ENCODE assay signal across 9 cellular contexts in genomic region chr9:110638381-110638954, GRCh38. TPM values are rescaled to one million over a fixed set of nuclear protein-coding genes. Genes with fewer than 3 reads are reported as not detected.
DNase-seq lines count a peak whose midpoint lies in the region; ATAC-seq, FAIRE-seq and TF ChIP-seq lines count a peak whose summit lies in the region.
"Had no signal": no experiment of that assay in that cellular context is flagged by ENCODE, and none has a peak within 500 bp of the region (broad histone marks: within the 10 kb centered on the region; RNA-seq: fewer than 3 reads in every experiment).

No MANE protein-coding gene starts in this region.

- H3K4me3 ChIP-seq in mucosa of descending colon = no peak overlapping the region

- no peak overlapping the region for H3K27ac ChIP-seq in H9 (ENCODE audit: insufficient read length, low read depth, low read length)

- peaks cover 0 to 22% (median 2%) of the 10 kb centered on the region in 3 experiments; a peak in 6 of 7 replicates for H3K36me3 Mint-ChIP-seq in H9 (ENCODE audit: insufficient read depth in 1 of 3, low read depth in 3 of 3)

- H3K79me2 ChIP-seq in H9 (ENCODE audit: insufficient read depth, low read length) = no peaks in the 10 kb centered on the region

- intact Hi-C loops in mucosa of descending colon (cut with DNase I, micrococcal nuclease) = loop anchor here (5.0 kb wide), 2 partner anchors 659 to 664 kb away; no protein-coding TSS in a partner anchor

- peak; percentile 100 for FAIRE-seq in A204.1 (lab: Jason Lieb, UNC)
- peak; percentile 67 for FAIRE-seq in TTC549 (lab: Jason Lieb, UNC)
- peak; percentile 97 for FAIRE-seq in islet of Langerhans (lab: Jason Lieb, UNC)

- no peak overlapping the region for H2BK20ac ChIP-seq in H9 (ENCODE audit: low read depth, low read length, poor library complexity, severe bottlenecking)

- H3K27me3 Mint-ChIP-seq in H9 (ENCODE audit: low read depth) = no peaks in the 10 kb centered on the region

- no peaks in the 10 kb centered on the region for H3K23me2 ChIP-seq in H9 (ENCODE audit: insufficient read length, low read depth, low read length, poor library complexity, severe bottlenecking)

- no peak overlapping the region for H2BK5ac ChIP-seq in H9 (ENCODE audit: insufficient read length, low read length)

- no peak overlapping the region for H3K27ac Mint-ChIP-seq in H9

- H2AFZ ChIP-seq in H9 (ENCODE audit: low read length) = no peak overlapping the region

- H3K4me3 Mint-ChIP-seq in H9 = no peak overlapping the region

- H2BK12ac ChIP-seq in H9 (ENCODE audit: insufficient read length, low read depth, low read length) = no peak overlapping the region

- H3K4me1 ChIP-seq in H9 (ENCODE audit: insufficient read depth, low read length) (no peaks in the 10 kb centered on the region), mucosa of descending colon (ENCODE audit: low read depth) (no peaks in the 10 kb centered on the region)

- DNase-seq in H9 = no peak
- no peak for DNase-seq in mucosa of descending colon
- no peak for DNase-seq in left lobe of liver (ENCODE audit: low spot score)
- DNase-seq: stimulated activated CD4-positive, alpha-beta T cell treated with anti-CD3 and anti-CD28 coated beads, Interleukin-2, amount 100 ng/mL, for 24 hours had no signal

- no peaks in the 10 kb centered on the region for H4K20me1 ChIP-seq in H9 (ENCODE audit: control insufficient read depth, insufficient read depth, insufficient read length)

- H3K23ac ChIP-seq in H9 (ENCODE audit: insufficient read length, low read depth, low read length) = no peak overlapping the region

- no peak overlapping the region for H3K18ac ChIP-seq in H9 (ENCODE audit: insufficient read length, low read depth, low read length)

- H3K4ac ChIP-seq in H9 (ENCODE audit: low read depth, low read length) = no peak overlapping the region

- ATAC-seq in GM21515 (IDR thresholded peaks at IDR 0.05; ENCODE audit: unreplicated experiment) (no peak), mucosa of descending colon (no peak), left lobe of liver (no peak), HG03196 (IDR thresholded peaks at IDR 0.05; ENCODE audit: unreplicated experiment) (no peak)

- no peak overlapping the region for H4K8ac ChIP-seq in H9 (replicated peaks; ENCODE audit: insufficient read length, low read depth, low read length)

- H3K27me3 ChIP-seq in H9 (ENCODE audit: insufficient read depth, low read length) = no peaks in the 10 kb centered on the region

- H4K5ac ChIP-seq in H9 (ENCODE audit: insufficient read length, low read depth, low read length) = no peak overlapping the region

- no peak overlapping the region for H2BK15ac ChIP-seq in H9 (ENCODE audit: low read depth, low read length)

- H3K79me1 ChIP-seq in H9 (ENCODE audit: insufficient read depth, low read depth, low read length, poor library complexity, severe bottlenecking) = no peaks in the 10 kb centered on the region

- H3K9me3 ChIP-seq in H9 (ENCODE audit: control insufficient read depth, low read depth, low read length) (no peaks in the 10 kb centered on the region), mucosa of descending colon (peaks cover 14% of the 10 kb centered on the region)

- no CpG with 5 or more reads among the region's 4 CpGs for WGBS in H9 (ENCODE audit: extremely low coverage, insufficient read length, low lambda C conversion rate)

- no peak overlapping the region for H3K56ac ChIP-seq in H9 (ENCODE audit: insufficient read length, low read depth, low read length)

- H3K14ac ChIP-seq in H9 (ENCODE audit: insufficient read depth, low read length) = no peak overlapping the region

- no peaks in the 10 kb centered on the region for H3K4me1 Mint-ChIP-seq in H9

- H2BK120ac ChIP-seq in H9 (ENCODE audit: low read depth, low read length, poor library complexity, severe bottlenecking) = no peak overlapping the region

- peak; percentile 59 for TF ChIP-seq CTCF in H9 (conservative IDR thresholded peaks at IDR 0.05)
- no peak for TF ChIP-seq CTCF in mucosa of descending colon (IDR thresholded peaks at IDR 0.05)

- H3K9ac ChIP-seq in H9 (ENCODE audit: extremely low read depth, insufficient read length, low read length) = no peak overlapping the region

- H3K4me2 ChIP-seq in H9 (ENCODE audit: insufficient read depth, insufficient read length, low read length) = no peak overlapping the region

- H3K9me3 Mint-ChIP-seq in H9 = peaks cover 15 to 20% of the 10 kb centered on the region in 2 experiments

- no peak overlapping the region for H2AK5ac ChIP-seq in H9 (ENCODE audit: insufficient read length, low read length)

- H3T11ph ChIP-seq in H9 (ENCODE audit: low read length) = no peak overlapping the region

- H3K36me3 ChIP-seq in mucosa of descending colon (ENCODE audit: low read depth) = no peaks in the 10 kb centered on the region

- no peak overlapping the region for H4K91ac ChIP-seq in H9 (ENCODE audit: insufficient read length, low read depth, low read length)

RNA-seq across cellular contexts. Expression of gene MUSK, which starts 30.1 kb away (rescaled TPM):
- not detected in 2 replicates for total RNA-seq in H9 (2021)
- total RNA-seq in mucosa of descending colon = 1 to 10 TPM; 1.4 to 5.6 (median 3.6) TPM
- total RNA-seq in left lobe of liver = not detected

RNA-seq across cellular contexts. Expression of gene SVEP1, which starts 58.9 kb away (rescaled TPM):
- total RNA-seq in H9 (2021) = 0.17 and 0.24 TPM in 2 replicates
- 10 to 100 TPM in 2 of 3 donors, 1 to 10 TPM in 1; 3.6 to 20.4 (median 12.0) TPM for total RNA-seq in mucosa of descending colon
- total RNA-seq in left lobe of liver = 1.7 TPM
